In the genomic region with DNA sequence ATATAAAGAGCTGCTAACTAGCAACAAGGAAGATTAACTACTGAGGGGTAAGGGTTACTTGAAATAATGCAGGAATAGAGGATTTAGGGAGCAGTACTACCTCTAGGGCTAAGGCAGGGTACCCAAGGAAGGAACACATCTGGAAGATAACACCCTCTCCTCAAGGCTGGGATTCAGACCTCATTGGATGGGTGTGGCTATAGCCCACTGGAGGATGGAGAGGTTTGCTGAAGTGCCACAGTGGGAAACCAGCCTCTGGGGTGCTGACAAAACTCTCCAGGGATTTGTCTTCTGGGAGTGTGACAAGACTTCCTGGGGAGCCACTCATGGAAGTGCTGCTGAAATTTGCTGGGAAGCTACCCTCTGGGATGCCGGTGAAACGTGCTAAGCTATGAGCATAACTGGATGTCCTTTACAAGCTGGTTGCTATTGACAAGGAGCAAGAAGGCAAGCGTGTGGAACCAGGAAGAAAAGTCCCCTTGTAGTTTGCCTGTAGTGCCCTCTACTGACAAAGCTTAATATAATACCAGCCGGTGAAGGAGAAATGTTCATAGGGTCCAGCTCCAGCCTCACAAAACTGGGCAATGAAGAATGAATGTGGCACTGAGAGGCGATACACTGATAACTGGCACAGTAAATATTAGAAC, we compare ENCODE assay signal across 7 cellular contexts.
DNase-seq lines count a peak whose midpoint lies in the region; ATAC-seq and TF ChIP-seq lines count a peak whose summit lies in the region.

No MANE protein-coding gene starts in this region.

- no peak overlapping the region for H3K27ac ChIP-seq in Karpas-422 (ENCODE audit: low read length)

- no peaks in the 10 kb centered on the region for H3K36me3 ChIP-seq in Karpas-422 (ENCODE audit: insufficient read depth, low read length)

- DNase-seq in DMS53 treated with DMSO at 0.1 percent for 48 hours (lab: John Stamatoyannopoulos, UW; ENCODE audit: unreplicated experiment) (peak; percentile 87), Karpas-422 (peak; percentile 85), SKM-1 (lab: John Stamatoyannopoulos, UW; ENCODE audit: unreplicated experiment) (peak; percentile 12), fibroblast of villous mesenchyme (ENCODE audit: low read depth) (peak; percentile 77), smooth muscle cell of the brain vasculature (ENCODE audit: low read depth, low spot score) (peak; percentile 47)

- no peak overlapping the region for H3K4me2 ChIP-seq in Karpas-422 (ENCODE audit: low read depth, low read length, poor library complexity, severe bottlenecking)

- ATAC-seq in GM19372 (IDR thresholded peaks at IDR 0.05; ENCODE audit: low read depth, unreplicated experiment), result peak; percentile 91
- no peak for ATAC-seq in HG03108 (IDR thresholded peaks at IDR 0.05; ENCODE audit: unreplicated experiment)

- no peaks in the 10 kb centered on the region for H4K20me1 ChIP-seq in Karpas-422 (ENCODE audit: insufficient read depth, low read depth, low read length)

- H3K9ac ChIP-seq in Karpas-422 (ENCODE audit: low read length), result no peak overlapping the region

- H3K4me3 ChIP-seq in Karpas-422 (ENCODE audit: low read length) (no peak overlapping the region), fibroblast of villous mesenchyme (ENCODE audit: low read depth, low read length) (no peak overlapping the region)

- H2AFZ ChIP-seq in Karpas-422 (ENCODE audit: low read length), result no peak overlapping the region

- TF ChIP-seq CTCF in fibroblast of villous mesenchyme (IDR thresholded peaks at IDR 0.05; ENCODE audit: insufficient read depth, low read depth, low read length), result peak; percentile 69

- no peaks in the 10 kb centered on the region for H3K9me3 ChIP-seq in Karpas-422 (ENCODE audit: low read length)

- H3K27me3 ChIP-seq in Karpas-422 (ENCODE audit: low read length), result no peaks in the 10 kb centered on the region

- no peaks in the 10 kb centered on the region for H3K79me2 ChIP-seq in Karpas-422 (ENCODE audit: low read length)

- no peaks in the 10 kb centered on the region for H3K9me2 ChIP-seq in Karpas-422 (replicated peaks; ENCODE audit: insufficient read depth, low read length)

- no peaks in the 10 kb centered on the region for H3K4me1 ChIP-seq in Karpas-422 (ENCODE audit: low read length)

Comparison
In these comparisons a context has a peak if more than half of its experiments do, and no peak if none do; other contexts are left out.
1. DNase-seq: peak in every context shown above with its lines; median percentile 87 in DMS53 treated with DMSO at 0.1 percent for 48 hours; 85 in Karpas-422; 77 in fibroblast of villous mesenchyme; 47 in smooth muscle cell of the brain vasculature; 12 in SKM-1.